In the genomic region with DNA sequence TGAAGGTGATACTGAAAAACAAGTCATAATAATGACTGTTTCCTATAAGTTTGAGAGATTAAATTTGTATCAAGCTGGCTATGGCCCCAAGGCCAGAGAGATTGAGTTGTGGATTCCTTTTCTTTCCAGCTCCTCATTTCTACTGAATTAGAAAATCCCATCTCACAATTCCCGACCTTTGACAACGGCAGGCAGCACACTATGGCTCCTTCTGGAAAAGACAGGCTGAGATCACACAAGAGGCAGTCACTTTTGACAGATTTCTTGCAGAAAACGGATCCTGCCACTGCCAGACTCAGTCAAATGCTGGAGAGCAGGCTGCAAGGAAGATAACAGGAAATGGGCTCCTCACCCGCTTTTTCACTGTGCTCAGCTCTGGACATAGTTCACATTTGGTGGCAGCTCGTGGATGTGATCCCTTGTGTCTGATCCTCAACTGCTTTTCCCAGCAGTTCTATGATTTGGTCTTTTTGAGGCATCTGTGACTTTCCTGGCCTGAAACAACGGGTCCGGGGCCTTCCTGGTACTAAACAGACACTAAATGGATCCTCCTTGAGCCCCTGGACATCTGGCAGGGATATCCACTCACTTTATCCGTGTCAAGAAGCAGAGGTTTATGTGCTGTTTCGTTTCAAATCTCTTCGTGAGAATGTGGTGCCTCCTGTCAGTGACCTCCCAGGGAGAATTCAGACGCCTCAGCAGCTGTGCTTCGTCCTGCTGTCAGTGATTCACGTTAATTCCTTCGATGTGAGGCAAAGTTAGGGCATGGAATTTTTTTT, we compare ENCODE assay signal across 1 cellular context.
TF ChIP-seq lines count a peak whose summit lies in the region.

No MANE protein-coding gene starts in this region.

TF ChIP-seq in HepG2, 621 proteins besides CTCF, POLR2A, EP300 and RAD21:
- TF ChIP-seq, protein P1, sequence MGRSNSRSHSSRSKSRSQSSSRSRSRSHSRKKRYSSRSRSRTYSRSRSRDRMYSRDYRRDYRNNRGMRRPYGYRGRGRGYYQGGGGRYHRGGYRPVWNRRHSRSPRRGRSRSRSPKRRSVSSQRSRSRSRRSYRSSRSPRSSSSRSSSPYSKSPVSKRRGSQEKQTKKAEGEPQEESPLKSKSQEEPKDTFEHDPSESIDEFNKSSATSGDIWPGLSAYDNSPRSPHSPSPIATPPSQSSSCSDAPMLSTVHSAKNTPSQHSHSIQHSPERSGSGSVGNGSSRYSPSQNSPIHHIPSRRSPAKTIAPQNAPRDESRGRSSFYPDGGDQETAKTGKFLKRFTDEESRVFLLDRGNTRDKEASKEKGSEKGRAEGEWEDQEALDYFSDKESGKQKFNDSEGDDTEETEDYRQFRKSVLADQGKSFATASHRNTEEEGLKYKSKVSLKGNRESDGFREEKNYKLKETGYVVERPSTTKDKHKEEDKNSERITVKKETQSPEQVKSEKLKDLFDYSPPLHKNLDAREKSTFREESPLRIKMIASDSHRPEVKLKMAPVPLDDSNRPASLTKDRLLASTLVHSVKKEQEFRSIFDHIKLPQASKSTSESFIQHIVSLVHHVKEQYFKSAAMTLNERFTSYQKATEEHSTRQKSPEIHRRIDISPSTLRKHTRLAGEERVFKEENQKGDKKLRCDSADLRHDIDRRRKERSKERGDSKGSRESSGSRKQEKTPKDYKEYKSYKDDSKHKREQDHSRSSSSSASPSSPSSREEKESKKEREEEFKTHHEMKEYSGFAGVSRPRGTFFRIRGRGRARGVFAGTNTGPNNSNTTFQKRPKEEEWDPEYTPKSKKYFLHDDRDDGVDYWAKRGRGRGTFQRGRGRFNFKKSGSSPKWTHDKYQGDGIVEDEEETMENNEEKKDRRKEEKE (IDR thresholded peaks at IDR 0.05), result no peak
- no peak for TF ChIP-seq ZNF572 (CRISPR knock-in tag; IDR thresholded peaks at IDR 0.05)
- no peak for TF ChIP-seq PHF20 (CRISPR knock-in tag; IDR thresholded peaks at IDR 0.05)
- TF ChIP-seq, protein P2, sequence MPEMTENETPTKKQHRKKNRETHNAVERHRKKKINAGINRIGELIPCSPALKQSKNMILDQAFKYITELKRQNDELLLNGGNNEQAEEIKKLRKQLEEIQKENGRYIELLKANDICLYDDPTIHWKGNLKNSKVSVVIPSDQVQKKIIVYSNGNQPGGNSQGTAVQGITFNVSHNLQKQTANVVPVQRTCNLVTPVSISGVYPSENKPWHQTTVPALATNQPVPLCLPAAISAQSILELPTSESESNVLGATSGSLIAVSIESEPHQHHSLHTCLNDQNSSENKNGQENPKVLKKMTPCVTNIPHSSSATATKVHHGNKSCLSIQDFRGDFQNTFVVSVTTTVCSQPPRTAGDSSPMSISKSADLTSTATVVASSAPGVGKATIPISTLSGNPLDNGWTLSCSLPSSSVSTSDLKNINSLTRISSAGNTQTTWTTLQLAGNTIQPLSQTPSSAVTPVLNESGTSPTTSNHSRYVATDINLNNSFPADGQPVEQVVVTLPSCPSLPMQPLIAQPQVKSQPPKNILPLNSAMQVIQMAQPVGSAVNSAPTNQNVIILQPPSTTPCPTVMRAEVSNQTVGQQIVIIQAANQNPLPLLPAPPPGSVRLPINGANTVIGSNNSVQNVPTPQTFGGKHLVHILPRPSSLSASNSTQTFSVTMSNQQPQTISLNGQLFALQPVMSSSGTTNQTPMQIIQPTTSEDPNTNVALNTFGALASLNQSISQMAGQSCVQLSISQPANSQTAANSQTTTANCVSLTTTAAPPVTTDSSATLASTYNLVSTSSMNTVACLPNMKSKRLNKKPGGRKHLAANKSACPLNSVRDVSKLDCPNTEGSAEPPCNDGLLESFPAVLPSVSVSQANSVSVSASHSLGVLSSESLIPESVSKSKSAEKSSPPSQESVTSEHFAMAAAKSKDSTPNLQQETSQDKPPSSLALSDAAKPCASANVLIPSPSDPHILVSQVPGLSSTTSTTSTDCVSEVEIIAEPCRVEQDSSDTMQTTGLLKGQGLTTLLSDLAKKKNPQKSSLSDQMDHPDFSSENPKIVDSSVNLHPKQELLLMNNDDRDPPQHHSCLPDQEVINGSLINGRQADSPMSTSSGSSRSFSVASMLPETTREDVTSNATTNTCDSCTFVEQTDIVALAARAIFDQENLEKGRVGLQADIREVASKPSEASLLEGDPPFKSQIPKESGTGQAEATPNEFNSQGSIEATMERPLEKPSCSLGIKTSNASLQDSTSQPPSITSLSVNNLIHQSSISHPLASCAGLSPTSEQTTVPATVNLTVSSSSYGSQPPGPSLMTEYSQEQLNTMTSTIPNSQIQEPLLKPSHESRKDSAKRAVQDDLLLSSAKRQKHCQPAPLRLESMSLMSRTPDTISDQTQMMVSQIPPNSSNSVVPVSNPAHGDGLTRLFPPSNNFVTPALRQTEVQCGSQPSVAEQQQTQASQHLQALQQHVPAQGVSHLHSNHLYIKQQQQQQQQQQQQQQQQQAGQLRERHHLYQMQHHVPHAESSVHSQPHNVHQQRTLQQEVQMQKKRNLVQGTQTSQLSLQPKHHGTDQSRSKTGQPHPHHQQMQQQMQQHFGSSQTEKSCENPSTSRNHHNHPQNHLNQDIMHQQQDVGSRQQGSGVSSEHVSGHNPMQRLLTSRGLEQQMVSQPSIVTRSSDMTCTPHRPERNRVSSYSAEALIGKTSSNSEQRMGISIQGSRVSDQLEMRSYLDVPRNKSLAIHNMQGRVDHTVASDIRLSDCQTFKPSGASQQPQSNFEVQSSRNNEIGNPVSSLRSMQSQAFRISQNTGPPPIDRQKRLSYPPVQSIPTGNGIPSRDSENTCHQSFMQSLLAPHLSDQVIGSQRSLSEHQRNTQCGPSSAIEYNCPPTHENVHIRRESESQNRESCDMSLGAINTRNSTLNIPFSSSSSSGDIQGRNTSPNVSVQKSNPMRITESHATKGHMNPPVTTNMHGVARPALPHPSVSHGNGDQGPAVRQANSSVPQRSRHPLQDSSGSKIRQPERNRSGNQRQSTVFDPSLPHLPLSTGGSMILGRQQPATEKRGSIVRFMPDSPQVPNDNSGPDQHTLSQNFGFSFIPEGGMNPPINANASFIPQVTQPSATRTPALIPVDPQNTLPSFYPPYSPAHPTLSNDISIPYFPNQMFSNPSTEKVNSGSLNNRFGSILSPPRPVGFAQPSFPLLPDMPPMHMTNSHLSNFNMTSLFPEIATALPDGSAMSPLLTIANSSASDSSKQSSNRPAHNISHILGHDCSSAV (CRISPR knock-in tag; IDR thresholded peaks at IDR 0.05; ENCODE audit: borderline replicate concordance), result no peak
- TF ChIP-seq, protein P3, sequence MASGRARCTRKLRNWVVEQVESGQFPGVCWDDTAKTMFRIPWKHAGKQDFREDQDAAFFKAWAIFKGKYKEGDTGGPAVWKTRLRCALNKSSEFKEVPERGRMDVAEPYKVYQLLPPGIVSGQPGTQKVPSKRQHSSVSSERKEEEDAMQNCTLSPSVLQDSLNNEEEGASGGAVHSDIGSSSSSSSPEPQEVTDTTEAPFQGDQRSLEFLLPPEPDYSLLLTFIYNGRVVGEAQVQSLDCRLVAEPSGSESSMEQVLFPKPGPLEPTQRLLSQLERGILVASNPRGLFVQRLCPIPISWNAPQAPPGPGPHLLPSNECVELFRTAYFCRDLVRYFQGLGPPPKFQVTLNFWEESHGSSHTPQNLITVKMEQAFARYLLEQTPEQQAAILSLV (CRISPR knock-in tag; IDR thresholded peaks at IDR 0.05; ENCODE audit: borderline replicate concordance), result no peak
- TF ChIP-seq, protein P4, sequence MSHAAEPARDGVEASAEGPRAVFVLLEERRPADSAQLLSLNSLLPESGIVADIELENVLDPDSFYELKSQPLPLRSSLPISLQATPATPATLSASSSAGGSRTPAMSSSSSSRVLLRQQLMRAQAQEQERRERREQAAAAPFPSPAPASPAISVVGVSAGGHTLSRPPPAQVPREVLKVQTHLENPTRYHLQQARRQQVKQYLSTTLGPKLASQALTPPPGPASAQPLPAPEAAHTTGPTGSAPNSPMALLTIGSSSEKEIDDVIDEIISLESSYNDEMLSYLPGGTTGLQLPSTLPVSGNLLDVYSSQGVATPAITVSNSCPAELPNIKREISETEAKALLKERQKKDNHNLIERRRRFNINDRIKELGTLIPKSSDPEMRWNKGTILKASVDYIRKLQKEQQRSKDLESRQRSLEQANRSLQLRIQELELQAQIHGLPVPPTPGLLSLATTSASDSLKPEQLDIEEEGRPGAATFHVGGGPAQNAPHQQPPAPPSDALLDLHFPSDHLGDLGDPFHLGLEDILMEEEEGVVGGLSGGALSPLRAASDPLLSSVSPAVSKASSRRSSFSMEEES (CRISPR knock-in tag; IDR thresholded peaks at IDR 0.05), result no peak
- no peak for TF ChIP-seq IKZF1 (IDR thresholded peaks at IDR 0.05)
- TF ChIP-seq HMG20A (CRISPR knock-in tag; IDR thresholded peaks at IDR 0.05; ENCODE audit: borderline replicate concordance), result no peak
- no peak for TF ChIP-seq ZNF747 (CRISPR knock-in tag; IDR thresholded peaks at IDR 0.05; ENCODE audit: borderline replicate concordance)
- no peak for TF ChIP-seq ARID2 (CRISPR knock-in tag; IDR thresholded peaks at IDR 0.05; ENCODE audit: borderline replicate concordance)
- no peak for TF ChIP-seq TBX3 (IDR thresholded peaks at IDR 0.05; ENCODE audit: borderline replicate concordance)
- TF ChIP-seq SMAD1 (CRISPR knock-in tag; IDR thresholded peaks at IDR 0.05; ENCODE audit: borderline replicate concordance, low read depth), result no peak
- TF ChIP-seq KAT8 (CRISPR knock-in tag; IDR thresholded peaks at IDR 0.05), result no peak
- TF ChIP-seq SP140L (CRISPR knock-in tag; IDR thresholded peaks at IDR 0.05; ENCODE audit: borderline replicate concordance), result no peak
- TF ChIP-seq ZNF383 (CRISPR knock-in tag; IDR thresholded peaks at IDR 0.05; ENCODE audit: borderline replicate concordance), result no peak
- TF ChIP-seq, protein P5, sequence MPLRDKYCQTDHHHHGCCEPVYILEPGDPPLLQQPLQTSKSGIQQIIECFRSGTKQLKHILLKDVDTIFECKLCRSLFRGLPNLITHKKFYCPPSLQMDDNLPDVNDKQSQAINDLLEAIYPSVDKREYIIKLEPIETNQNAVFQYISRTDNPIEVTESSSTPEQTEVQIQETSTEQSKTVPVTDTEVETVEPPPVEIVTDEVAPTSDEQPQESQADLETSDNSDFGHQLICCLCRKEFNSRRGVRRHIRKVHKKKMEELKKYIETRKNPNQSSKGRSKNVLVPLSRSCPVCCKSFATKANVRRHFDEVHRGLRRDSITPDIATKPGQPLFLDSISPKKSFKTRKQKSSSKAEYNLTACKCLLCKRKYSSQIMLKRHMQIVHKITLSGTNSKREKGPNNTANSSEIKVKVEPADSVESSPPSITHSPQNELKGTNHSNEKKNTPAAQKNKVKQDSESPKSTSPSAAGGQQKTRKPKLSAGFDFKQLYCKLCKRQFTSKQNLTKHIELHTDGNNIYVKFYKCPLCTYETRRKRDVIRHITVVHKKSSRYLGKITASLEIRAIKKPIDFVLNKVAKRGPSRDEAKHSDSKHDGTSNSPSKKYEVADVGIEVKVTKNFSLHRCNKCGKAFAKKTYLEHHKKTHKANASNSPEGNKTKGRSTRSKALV (CRISPR knock-in tag; IDR thresholded peaks at IDR 0.05), result no peak
- no peak for TF ChIP-seq ZNF7 (CRISPR knock-in tag; IDR thresholded peaks at IDR 0.05)
- TF ChIP-seq, protein P6, sequence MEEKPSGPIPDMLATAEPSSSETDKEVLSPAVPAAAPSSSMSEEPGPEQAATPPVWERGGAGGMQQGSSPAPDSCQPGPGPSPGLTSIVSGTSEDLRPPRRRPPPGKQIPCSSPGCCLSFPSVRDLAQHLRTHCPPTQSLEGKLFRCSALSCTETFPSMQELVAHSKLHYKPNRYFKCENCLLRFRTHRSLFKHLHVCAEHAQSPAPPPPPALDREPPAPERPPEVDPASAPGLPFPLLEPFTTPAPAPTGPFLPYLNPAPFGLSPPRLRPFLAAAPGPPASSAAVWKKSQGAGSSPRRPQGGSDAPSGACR (CRISPR knock-in tag; IDR thresholded peaks at IDR 0.05), result no peak
